19 cellular contexts compared by ENCODE assay signal in the genomic region with DNA sequence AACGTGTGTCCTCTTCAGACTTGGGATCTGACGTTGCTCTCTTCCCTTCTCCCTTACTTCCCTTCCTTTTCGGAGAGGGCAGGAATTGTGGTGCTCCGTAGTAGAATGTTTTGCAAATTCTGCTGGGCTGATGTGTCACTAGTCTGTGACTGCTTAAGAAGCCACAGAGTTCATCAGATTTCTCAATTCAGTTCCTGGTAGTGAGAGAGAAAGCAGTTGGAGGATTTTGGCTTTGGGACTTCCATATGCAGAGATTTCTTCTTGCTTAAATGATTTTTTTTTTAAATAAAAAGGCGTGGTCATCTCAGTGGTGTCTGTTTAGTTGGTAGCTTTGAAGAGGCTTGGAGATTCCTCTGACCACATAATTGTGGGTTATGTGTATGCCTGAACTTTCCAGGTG. TPM values are rescaled to one million over a fixed set of nuclear protein-coding genes. Genes with fewer than 3 reads are reported as not detected.
A peak's percentile ranks its signal among the peaks of the same experiment; 100 is the strongest.
DNase-seq lines count a peak whose midpoint lies in the region; ATAC-seq and TF ChIP-seq lines count a peak whose summit lies in the region.
"Had no signal": no experiment of that assay in that cellular context is flagged by ENCODE, and none has a peak within 500 bp of the region (broad histone marks: within the 10 kb centered on the region; RNA-seq: fewer than 3 reads in every experiment).

No MANE protein-coding gene starts in this region.

- H3K4me1 ChIP-seq in upper lobe of right lung = no peaks in the 10 kb centered on the region
- H3K4me1 ChIP-seq: A549, Caco-2, right atrium auricular region had no signal

- TF ChIP-seq CTCF in fibroblast of villous mesenchyme (IDR thresholded peaks at IDR 0.05; ENCODE audit: insufficient read depth, low read depth, low read length) (no peak), upper lobe of right lung (IDR thresholded peaks at IDR 0.05) (no peak)

- intact Hi-C loops in upper lobe of right lung (cut with DNase I) (no loop called here), sciatic nerve (cut with DNase I) (loop anchor here (10.0 kb wide), 1 partner anchor 334 kb away; no protein-coding TSS in a partner anchor)

- no peaks in the 10 kb centered on the region for H3K36me3 ChIP-seq in upper lobe of right lung
- H3K36me3 ChIP-seq: right atrium auricular region had no signal

- H3K9me3 ChIP-seq in upper lobe of right lung = no peaks in the 10 kb centered on the region
- H3K9me3 ChIP-seq: A549, Caco-2, right atrium auricular region had no signal

- H3K4me3 ChIP-seq in fibroblast of villous mesenchyme (ENCODE audit: low read depth, low read length) (no peak overlapping the region), upper lobe of right lung (no peak overlapping the region)
- H3K4me3 ChIP-seq: A549, PC-9, right atrium auricular region had no signal

- H3K27me3 ChIP-seq in upper lobe of right lung = no peaks in the 10 kb centered on the region
- H3K27me3 ChIP-seq: right atrium auricular region had no signal

- peak; percentile 66 for ATAC-seq in upper lobe of right lung
- ATAC-seq in sciatic nerve = no peak
- ATAC-seq: A549; activated naive CD8-positive, alpha-beta T cell treated with anti-CD3 and anti-CD28 coated beads, Interleukin-2, amount 50 U/mL, for 24 hours; effector memory CD8-positive, alpha-beta T cell had no signal

- DNase-seq in SIG-M5 treated with dmso at 0.1 percent for 504 hours (lab: John Stamatoyannopoulos, UW; ENCODE audit: unreplicated experiment) (peak; percentile 18), SIG-M5 (lab: John Stamatoyannopoulos, UW) (no peak), SKM-1 treated with dmso at 0.1 percent for 144 hours (lab: John Stamatoyannopoulos, UW; ENCODE audit: unreplicated experiment) (peak; percentile 38), fibroblast of villous mesenchyme (ENCODE audit: low read depth) (peak; percentile 34), upper lobe of right lung (no peak), NCI-H510A treated with DMSO at 0.1 percent for 48 hours (lab: John Stamatoyannopoulos, UW) (no peak), sciatic nerve (ENCODE audit: low spot score) (no peak)
- DNase-seq in stimulated activated naive CD4-positive, alpha-beta T cell (lab: John Stamatoyannopoulos, UW) = no peak
- DNase-seq: activated CD4-positive, alpha-beta memory T cell treated with anti-CD3 and anti-CD28 coated beads, Interleukin-2, amount 10 ng/mL, durations not matched to agents 7 days and 5 days; activated naive CD8-positive, alpha-beta T cell treated with anti-CD3 and anti-CD28 coated beads, Interleukin-2, amount 50 U/mL, for 24 hours; activated T-cell treated with anti-CD3 and anti-CD28 coated beads, Interleukin-2, amount 50 U/mL, for 48 hours; Caco-2; effector memory CD8-positive, alpha-beta T cell; Karpas-422; NCI-H1436 treated with DMSO at 0.1 percent for 48 hours had no signal

- H3K27ac ChIP-seq in upper lobe of right lung = no peak overlapping the region
- H3K27ac ChIP-seq: A549, PC-9, right atrium auricular region had no signal

RNA-seq across cellular contexts. Expression of a gene that starts 10.1 kb away (rescaled TPM):
- total RNA-seq in fibroblast of villous mesenchyme = 131 TPM in 2 replicates
- 17.3 TPM for total RNA-seq in upper lobe of right lung
- total RNA-seq in sciatic nerve = 9.9 TPM
- total RNA-seq: activated CD4-positive, alpha-beta memory T cell treated with anti-CD3 and anti-CD28 coated beads, Interleukin-2, amount 10 ng/mL, durations not matched to agents 7 days and 5 days; G401 had no signal

Comparison
In these comparisons a context has a peak if more than half of its experiments do, and no peak if none do; other contexts are left out.
1. DNase-seq: peak in SIG-M5 treated with dmso at 0.1 percent for 504 hours (single experiment), SKM-1 treated with dmso at 0.1 percent for 144 hours (single experiment) and fibroblast of villous mesenchyme (single experiment); none in SIG-M5 (single experiment), upper lobe of right lung (single experiment), NCI-H510A treated with DMSO at 0.1 percent for 48 hours (single experiment), stimulated activated naive CD4-positive, alpha-beta T cell (0 of 6) and sciatic nerve (single experiment).